In the genomic region with DNA sequence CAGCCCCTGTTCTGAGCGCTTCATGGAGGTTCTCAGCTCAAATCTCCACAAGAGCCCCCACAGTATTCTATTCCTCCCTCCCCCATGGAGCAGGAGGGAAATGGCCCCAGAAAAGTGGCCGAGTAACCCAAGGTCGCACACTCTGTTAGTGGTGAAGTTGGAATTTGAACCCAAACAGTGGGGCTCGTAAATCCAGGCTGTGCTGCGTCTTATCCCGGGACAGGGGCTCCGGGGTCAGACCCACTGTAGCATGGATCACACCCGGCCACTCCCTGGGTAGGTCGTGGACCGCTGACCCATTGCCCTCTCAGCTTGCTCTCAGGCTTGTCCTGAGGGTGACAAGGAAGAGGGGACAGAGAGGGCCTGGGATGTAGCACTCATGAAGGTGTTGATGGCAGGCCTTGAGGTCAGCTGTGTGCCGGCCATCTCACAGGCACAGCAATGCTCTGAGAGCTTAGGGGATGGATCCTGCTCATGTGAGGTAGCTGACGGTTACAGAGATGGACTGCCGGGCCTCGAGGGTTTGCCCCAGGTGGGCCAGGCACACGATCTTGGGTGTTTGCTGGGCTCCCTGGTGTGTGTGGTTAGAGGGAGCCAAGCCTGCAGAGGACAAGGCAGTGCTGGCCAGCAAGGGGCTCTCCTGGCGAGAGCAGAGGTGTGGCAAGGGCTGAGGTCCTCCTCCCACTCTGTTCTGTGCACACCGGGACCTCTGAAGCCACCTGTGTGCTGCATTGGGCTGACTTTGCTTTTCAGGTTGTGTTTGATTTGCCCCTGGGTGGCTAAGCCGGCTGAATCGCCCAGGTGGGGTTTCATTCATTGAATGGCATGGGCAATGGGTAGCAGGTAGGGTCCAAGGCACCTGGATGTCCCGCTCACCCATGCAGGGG, we compare ENCODE assay signal across 2 cellular contexts.
TF ChIP-seq lines count a peak whose summit lies in the region.

No MANE protein-coding gene starts in this region.

TF ChIP-seq in WTC11, 78 proteins besides CTCF, POLR2A, EP300 and RAD21:
- TF ChIP-seq, protein P1, sequence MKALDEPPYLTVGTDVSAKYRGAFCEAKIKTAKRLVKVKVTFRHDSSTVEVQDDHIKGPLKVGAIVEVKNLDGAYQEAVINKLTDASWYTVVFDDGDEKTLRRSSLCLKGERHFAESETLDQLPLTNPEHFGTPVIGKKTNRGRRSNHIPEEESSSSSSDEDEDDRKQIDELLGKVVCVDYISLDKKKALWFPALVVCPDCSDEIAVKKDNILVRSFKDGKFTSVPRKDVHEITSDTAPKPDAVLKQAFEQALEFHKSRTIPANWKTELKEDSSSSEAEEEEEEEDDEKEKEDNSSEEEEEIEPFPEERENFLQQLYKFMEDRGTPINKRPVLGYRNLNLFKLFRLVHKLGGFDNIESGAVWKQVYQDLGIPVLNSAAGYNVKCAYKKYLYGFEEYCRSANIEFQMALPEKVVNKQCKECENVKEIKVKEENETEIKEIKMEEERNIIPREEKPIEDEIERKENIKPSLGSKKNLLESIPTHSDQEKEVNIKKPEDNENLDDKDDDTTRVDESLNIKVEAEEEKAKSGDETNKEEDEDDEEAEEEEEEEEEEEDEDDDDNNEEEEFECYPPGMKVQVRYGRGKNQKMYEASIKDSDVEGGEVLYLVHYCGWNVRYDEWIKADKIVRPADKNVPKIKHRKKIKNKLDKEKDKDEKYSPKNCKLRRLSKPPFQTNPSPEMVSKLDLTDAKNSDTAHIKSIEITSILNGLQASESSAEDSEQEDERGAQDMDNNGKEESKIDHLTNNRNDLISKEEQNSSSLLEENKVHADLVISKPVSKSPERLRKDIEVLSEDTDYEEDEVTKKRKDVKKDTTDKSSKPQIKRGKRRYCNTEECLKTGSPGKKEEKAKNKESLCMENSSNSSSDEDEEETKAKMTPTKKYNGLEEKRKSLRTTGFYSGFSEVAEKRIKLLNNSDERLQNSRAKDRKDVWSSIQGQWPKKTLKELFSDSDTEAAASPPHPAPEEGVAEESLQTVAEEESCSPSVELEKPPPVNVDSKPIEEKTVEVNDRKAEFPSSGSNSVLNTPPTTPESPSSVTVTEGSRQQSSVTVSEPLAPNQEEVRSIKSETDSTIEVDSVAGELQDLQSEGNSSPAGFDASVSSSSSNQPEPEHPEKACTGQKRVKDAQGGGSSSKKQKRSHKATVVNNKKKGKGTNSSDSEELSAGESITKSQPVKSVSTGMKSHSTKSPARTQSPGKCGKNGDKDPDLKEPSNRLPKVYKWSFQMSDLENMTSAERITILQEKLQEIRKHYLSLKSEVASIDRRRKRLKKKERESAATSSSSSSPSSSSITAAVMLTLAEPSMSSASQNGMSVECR (CRISPR knock-in tag; IDR thresholded peaks at IDR 0.05; ENCODE audit: borderline replicate concordance), result 0 out of 2 replicates have a peak, but pooled peaks have one; percentile 23
- TF ChIP-seq ZNF423 (CRISPR knock-in tag; IDR thresholded peaks at IDR 0.05) (peak; percentile 45; the same call in 1 of the 2 replicates), TEAD1 (CRISPR knock-in tag; IDR thresholded peaks at IDR 0.05) (no peak), ZBTB21 (CRISPR knock-in tag; IDR thresholded peaks at IDR 0.05; ENCODE audit: borderline replicate concordance) (no peak), GRHL2 (CRISPR knock-in tag; IDR thresholded peaks at IDR 0.05; ENCODE audit: insufficient replicate concordance, severe bottlenecking) (no peak)
- TF ChIP-seq, protein P2, sequence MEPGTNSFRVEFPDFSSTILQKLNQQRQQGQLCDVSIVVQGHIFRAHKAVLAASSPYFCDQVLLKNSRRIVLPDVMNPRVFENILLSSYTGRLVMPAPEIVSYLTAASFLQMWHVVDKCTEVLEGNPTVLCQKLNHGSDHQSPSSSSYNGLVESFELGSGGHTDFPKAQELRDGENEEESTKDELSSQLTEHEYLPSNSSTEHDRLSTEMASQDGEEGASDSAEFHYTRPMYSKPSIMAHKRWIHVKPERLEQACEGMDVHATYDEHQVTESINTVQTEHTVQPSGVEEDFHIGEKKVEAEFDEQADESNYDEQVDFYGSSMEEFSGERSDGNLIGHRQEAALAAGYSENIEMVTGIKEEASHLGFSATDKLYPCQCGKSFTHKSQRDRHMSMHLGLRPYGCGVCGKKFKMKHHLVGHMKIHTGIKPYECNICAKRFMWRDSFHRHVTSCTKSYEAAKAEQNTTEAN (CRISPR knock-in tag; IDR thresholded peaks at IDR 0.05), result no peak
- TF ChIP-seq, protein P3, sequence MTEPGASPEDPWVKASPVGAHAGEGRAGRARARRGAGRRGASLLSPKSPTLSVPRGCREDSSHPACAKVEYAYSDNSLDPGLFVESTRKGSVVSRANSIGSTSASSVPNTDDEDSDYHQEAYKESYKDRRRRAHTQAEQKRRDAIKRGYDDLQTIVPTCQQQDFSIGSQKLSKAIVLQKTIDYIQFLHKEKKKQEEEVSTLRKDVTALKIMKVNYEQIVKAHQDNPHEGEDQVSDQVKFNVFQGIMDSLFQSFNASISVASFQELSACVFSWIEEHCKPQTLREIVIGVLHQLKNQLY (CRISPR knock-in tag; IDR thresholded peaks at IDR 0.05), result no peak

TF ChIP-seq in HepG2, 621 proteins besides CTCF, POLR2A, EP300 and RAD21 (continues in another document):
- TF ChIP-seq NR2F1 (CRISPR knock-in tag; IDR thresholded peaks at IDR 0.05), result peak in 1 of 2 experiments; percentile 59; a peak in 2 of 4 replicates
- no peak for TF ChIP-seq ZNF713 (CRISPR knock-in tag; IDR thresholded peaks at IDR 0.05)
- TF ChIP-seq NR2C2 (CRISPR knock-in tag; IDR thresholded peaks at IDR 0.05; ENCODE audit: borderline replicate concordance), result peak; percentile 62; the same call in 1 of the 2 replicates
- TF ChIP-seq MYC (CRISPR knock-in tag; IDR thresholded peaks at IDR 0.05; ENCODE audit: borderline replicate concordance), result peak; percentile 45; the same call in 1 of the 2 replicates
- TF ChIP-seq, protein P4, sequence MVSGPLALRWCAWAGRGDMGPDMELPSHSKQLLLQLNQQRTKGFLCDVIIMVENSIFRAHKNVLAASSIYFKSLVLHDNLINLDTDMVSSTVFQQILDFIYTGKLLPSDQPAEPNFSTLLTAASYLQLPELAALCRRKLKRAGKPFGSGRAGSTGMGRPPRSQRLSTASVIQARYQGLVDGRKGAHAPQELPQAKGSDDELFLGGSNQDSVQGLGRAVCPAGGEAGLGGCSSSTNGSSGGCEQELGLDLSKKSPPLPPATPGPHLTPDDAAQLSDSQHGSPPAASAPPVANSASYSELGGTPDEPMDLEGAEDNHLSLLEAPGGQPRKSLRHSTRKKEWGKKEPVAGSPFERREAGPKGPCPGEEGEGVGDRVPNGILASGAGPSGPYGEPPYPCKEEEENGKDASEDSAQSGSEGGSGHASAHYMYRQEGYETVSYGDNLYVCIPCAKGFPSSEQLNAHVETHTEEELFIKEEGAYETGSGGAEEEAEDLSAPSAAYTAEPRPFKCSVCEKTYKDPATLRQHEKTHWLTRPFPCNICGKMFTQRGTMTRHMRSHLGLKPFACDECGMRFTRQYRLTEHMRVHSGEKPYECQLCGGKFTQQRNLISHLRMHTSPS (CRISPR knock-in tag; IDR thresholded peaks at IDR 0.05; ENCODE audit: low read depth), result no peak
- TF ChIP-seq POLR2AphosphoS5 (IDR thresholded peaks at IDR 0.05; ENCODE audit: low read depth, low read length), result no peak
- TF ChIP-seq MEF2D (CRISPR knock-in tag; IDR thresholded peaks at IDR 0.05), result peak; percentile 54
- TF ChIP-seq ZNF572 (CRISPR knock-in tag; IDR thresholded peaks at IDR 0.05), result peak; percentile 39; the same call in 1 of the 2 replicates
- 0 out of 2 replicates have a peak, but pooled peaks have one; percentile 59 for TF ChIP-seq MEIS1 (CRISPR knock-in tag; IDR thresholded peaks at IDR 0.05; ENCODE audit: borderline replicate concordance)
- TF ChIP-seq SCMH1 (CRISPR knock-in tag; IDR thresholded peaks at IDR 0.05; ENCODE audit: borderline replicate concordance), result no peak
- TF ChIP-seq, protein P5, sequence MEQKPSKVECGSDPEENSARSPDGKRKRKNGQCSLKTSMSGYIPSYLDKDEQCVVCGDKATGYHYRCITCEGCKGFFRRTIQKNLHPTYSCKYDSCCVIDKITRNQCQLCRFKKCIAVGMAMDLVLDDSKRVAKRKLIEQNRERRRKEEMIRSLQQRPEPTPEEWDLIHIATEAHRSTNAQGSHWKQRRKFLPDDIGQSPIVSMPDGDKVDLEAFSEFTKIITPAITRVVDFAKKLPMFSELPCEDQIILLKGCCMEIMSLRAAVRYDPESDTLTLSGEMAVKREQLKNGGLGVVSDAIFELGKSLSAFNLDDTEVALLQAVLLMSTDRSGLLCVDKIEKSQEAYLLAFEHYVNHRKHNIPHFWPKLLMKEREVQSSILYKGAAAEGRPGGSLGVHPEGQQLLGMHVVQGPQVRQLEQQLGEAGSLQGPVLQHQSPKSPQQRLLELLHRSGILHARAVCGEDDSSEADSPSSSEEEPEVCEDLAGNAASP (CRISPR knock-in tag; IDR thresholded peaks at IDR 0.05; ENCODE audit: borderline replicate concordance), result peak; percentile 55; the same call in 1 of the 2 replicates
- TF ChIP-seq, protein P6, sequence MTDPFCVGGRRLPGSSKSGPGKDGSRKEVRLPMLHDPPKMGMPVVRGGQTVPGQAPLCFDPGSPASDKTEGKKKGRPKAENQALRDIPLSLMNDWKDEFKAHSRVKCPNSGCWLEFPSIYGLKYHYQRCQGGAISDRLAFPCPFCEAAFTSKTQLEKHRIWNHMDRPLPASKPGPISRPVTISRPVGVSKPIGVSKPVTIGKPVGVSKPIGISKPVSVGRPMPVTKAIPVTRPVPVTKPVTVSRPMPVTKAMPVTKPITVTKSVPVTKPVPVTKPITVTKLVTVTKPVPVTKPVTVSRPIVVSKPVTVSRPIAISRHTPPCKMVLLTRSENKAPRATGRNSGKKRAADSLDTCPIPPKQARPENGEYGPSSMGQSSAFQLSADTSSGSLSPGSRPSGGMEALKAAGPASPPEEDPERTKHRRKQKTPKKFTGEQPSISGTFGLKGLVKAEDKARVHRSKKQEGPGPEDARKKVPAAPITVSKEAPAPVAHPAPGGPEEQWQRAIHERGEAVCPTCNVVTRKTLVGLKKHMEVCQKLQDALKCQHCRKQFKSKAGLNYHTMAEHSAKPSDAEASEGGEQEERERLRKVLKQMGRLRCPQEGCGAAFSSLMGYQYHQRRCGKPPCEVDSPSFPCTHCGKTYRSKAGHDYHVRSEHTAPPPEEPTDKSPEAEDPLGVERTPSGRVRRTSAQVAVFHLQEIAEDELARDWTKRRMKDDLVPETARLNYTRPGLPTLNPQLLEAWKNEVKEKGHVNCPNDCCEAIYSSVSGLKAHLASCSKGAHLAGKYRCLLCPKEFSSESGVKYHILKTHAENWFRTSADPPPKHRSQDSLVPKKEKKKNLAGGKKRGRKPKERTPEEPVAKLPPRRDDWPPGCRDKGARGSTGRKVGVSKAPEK (CRISPR knock-in tag; IDR thresholded peaks at IDR 0.05; ENCODE audit: borderline replicate concordance), result no peak
- TF ChIP-seq KDM5B (CRISPR knock-in tag; IDR thresholded peaks at IDR 0.05; ENCODE audit: borderline replicate concordance), result peak; percentile 41; the same call in 1 of the 2 replicates
- TF ChIP-seq ZBTB20 (CRISPR knock-in tag; IDR thresholded peaks at IDR 0.05; ENCODE audit: borderline replicate concordance, low read depth), result 0 out of 2 replicates have a peak, but pooled peaks have one; percentile 40
- no peak for TF ChIP-seq LCORL (IDR thresholded peaks at IDR 0.05)
- peak; percentile 79 for TF ChIP-seq LCORL (CRISPR knock-in tag; IDR thresholded peaks at IDR 0.05)
- no peak for TF ChIP-seq MATR3 (CRISPR knock-in tag; IDR thresholded peaks at IDR 0.05)
- TF ChIP-seq NR2F6 (IDR thresholded peaks at IDR 0.05), result peak; percentile 83
- peak; percentile 82 for TF ChIP-seq NR2F6 (CRISPR knock-in tag; IDR thresholded peaks at IDR 0.05)
- TF ChIP-seq ZNF891 (CRISPR knock-in tag; IDR thresholded peaks at IDR 0.05), result peak; percentile 87
- TF ChIP-seq MEIS2 (CRISPR knock-in tag; IDR thresholded peaks at IDR 0.05), result no peak
- peak; percentile 22; the same call in 1 of the 2 replicates for TF ChIP-seq TGIF2 (CRISPR knock-in tag; IDR thresholded peaks at IDR 0.05)
- peak; percentile 90 for TF ChIP-seq PITX1 (CRISPR knock-in tag; IDR thresholded peaks at IDR 0.05)
- TF ChIP-seq, protein P7, sequence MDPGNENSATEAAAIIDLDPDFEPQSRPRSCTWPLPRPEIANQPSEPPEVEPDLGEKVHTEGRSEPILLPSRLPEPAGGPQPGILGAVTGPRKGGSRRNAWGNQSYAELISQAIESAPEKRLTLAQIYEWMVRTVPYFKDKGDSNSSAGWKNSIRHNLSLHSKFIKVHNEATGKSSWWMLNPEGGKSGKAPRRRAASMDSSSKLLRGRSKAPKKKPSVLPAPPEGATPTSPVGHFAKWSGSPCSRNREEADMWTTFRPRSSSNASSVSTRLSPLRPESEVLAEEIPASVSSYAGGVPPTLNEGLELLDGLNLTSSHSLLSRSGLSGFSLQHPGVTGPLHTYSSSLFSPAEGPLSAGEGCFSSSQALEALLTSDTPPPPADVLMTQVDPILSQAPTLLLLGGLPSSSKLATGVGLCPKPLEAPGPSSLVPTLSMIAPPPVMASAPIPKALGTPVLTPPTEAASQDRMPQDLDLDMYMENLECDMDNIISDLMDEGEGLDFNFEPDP (CRISPR knock-in tag; conservative IDR thresholded peaks at IDR 0.05), result 0 out of 2 replicates have a peak, but pooled peaks have one; percentile 65
- peak; percentile 73 for TF ChIP-seq HDAC2 (CRISPR knock-in tag; IDR thresholded peaks at IDR 0.05)
- TF ChIP-seq FOXO1 (CRISPR knock-in tag; IDR thresholded peaks at IDR 0.05), result 0 out of 2 replicates have a peak, but pooled peaks have one; percentile 19
- TF ChIP-seq NR2F2 (IDR thresholded peaks at IDR 0.05; ENCODE audit: borderline replicate concordance, low read depth), result 0 out of 2 replicates have a peak, but pooled peaks have one; percentile 21
- TF ChIP-seq, protein P8, sequence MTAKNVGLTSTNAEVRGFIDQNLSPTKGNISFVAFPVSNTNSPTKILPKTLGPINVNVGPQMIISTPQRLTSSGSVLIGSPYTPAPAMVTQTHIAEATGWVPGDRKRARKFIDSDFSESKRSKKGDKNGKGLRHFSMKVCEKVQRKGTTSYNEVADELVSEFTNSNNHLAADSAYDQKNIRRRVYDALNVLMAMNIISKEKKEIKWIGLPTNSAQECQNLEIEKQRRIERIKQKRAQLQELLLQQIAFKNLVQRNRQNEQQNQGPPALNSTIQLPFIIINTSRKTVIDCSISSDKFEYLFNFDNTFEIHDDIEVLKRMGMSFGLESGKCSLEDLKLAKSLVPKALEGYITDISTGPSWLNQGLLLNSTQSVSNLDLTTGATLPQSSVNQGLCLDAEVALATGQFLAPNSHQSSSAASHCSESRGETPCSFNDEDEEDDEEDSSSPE (CRISPR knock-in tag; IDR thresholded peaks at IDR 0.05), result no peak
- TF ChIP-seq ZNF501 (CRISPR knock-in tag; IDR thresholded peaks at IDR 0.05), result 0 out of 2 replicates have a peak, but pooled peaks have one; percentile 34
- 0 out of 2 replicates have a peak, but pooled peaks have one; percentile 37 for TF ChIP-seq ZSCAN21 (CRISPR knock-in tag; IDR thresholded peaks at IDR 0.05; ENCODE audit: borderline replicate concordance)
- peak; percentile 43; the same call in 1 of the 2 replicates for TF ChIP-seq RXRA (CRISPR knock-in tag; IDR thresholded peaks at IDR 0.05)
- TF ChIP-seq MAZ (IDR thresholded peaks at IDR 0.05; ENCODE audit: borderline replicate concordance, low read depth, low read length), result 0 out of 2 replicates have a peak, but pooled peaks have one; percentile 39
- no peak; the same call in 1 of the 2 replicates for TF ChIP-seq MAZ (CRISPR knock-in tag; IDR thresholded peaks at IDR 0.05; ENCODE audit: low read depth)
- TF ChIP-seq ZC3H4 (CRISPR knock-in tag; IDR thresholded peaks at IDR 0.05; ENCODE audit: borderline replicate concordance), result 0 out of 2 replicates have a peak, but pooled peaks have one; percentile 26
- TF ChIP-seq NFE2L1 (CRISPR knock-in tag; IDR thresholded peaks at IDR 0.05; ENCODE audit: borderline replicate concordance), result 0 out of 2 replicates have a peak, but pooled peaks have one; percentile 41
- TF ChIP-seq BRCA1 (CRISPR knock-in tag; IDR thresholded peaks at IDR 0.05), result peak; percentile 15; the same call in 1 of the 2 replicates
